20 cellular contexts compared by ENCODE assay signal in genomic region chr2:105321875-105322646, GRCh38. TPM values are rescaled to one million over a fixed set of nuclear protein-coding genes. Genes with fewer than 3 reads are reported as not detected.
DNase-seq lines count a peak whose midpoint lies in the region; ATAC-seq and TF ChIP-seq lines count a peak whose summit lies in the region.
"Had no signal": no experiment of that assay in that cellular context is flagged by ENCODE, and none has a peak within 500 bp of the region (broad histone marks: within the 10 kb centered on the region; RNA-seq: fewer than 3 reads in every experiment).

No MANE protein-coding gene starts in this region.

- H3K4me3 Mint-ChIP-seq in chondrocyte (ENCODE audit: unreplicated experiment) = no peak overlapping the region
- H3K4me3 Mint-ChIP-seq: naive thymus-derived CD4-positive, alpha-beta T cell had no signal

- H3K4me1 Mint-ChIP-seq in chondrocyte (ENCODE audit: low read depth) = peaks cover 55% of the 10 kb centered on the region

- no peaks in the 10 kb centered on the region for H3K9me3 Mint-ChIP-seq in chondrocyte (ENCODE audit: low read depth)
- H3K9me3 Mint-ChIP-seq: naive thymus-derived CD4-positive, alpha-beta T cell had no signal

- DNase-seq in EH (ENCODE audit: low read depth) (peak; percentile 60), chondrocyte (ENCODE audit: low spot score) (no peak), NCI-H2227 treated with DMSO at 0.1 percent for 48 hours (lab: John Stamatoyannopoulos, UW) (no peak), NOMO-1 (lab: John Stamatoyannopoulos, UW; ENCODE audit: unreplicated experiment in 2 of 2) (no peak), NCI-H2196 (lab: John Stamatoyannopoulos, UW; ENCODE audit: unreplicated experiment) (no peak)
- DNase-seq: activated CD4-positive, alpha-beta T cell treated with anti-CD3 and anti-CD28 coated beads, Interleukin-2, amount 50 U/mL, for 48 hours; amygdala; colonic mucosa; naive thymus-derived CD4-positive, alpha-beta T cell; NCI-H2029; NCI-H524 treated with DMSO at 0.1 percent for 48 hours; PC-9; SK-N-SH; stimulated activated CD4-positive, alpha-beta T cell treated with anti-CD3 and anti-CD28 coated beads, Interleukin-4, amount 100 ng/mL, for 24 hours; stimulated activated CD8-positive, alpha-beta memory T cell treated with anti-CD3 and anti-CD28 coated beads, Interleukin-4, amount 100 ng/mL, for 48 hours; tibial artery had no signal

- ATAC-seq in GM19025 (IDR thresholded peaks at IDR 0.05; ENCODE audit: low read depth, unreplicated experiment) = peak; percentile 38
- ATAC-seq in HG03442 (IDR thresholded peaks at IDR 0.05; ENCODE audit: unreplicated experiment) = peak; percentile 49
- ATAC-seq in SK-N-SH treated with all-trans-retinoic acid at 6 μM for 48 hours = no peak
- ATAC-seq: gastroesophageal sphincter; naive thymus-derived CD4-positive, alpha-beta T cell had no signal

- peak overlapping the region; percentile 57 for H3K27ac Mint-ChIP-seq in chondrocyte (ENCODE audit: unreplicated experiment)

- no peaks in the 10 kb centered on the region for H3K27me3 Mint-ChIP-seq in chondrocyte (ENCODE audit: low read depth)
- H3K27me3 Mint-ChIP-seq: naive thymus-derived CD4-positive, alpha-beta T cell had no signal

- TF ChIP-seq CTCF in chondrocyte (IDR thresholded peaks at IDR 0.05) = no peak

- no peaks in the 10 kb centered on the region for H3K36me3 Mint-ChIP-seq in chondrocyte (ENCODE audit: low read depth)

TF ChIP-seq in SK-N-SH treated with all-trans-retinoic acid at 6 μM for 48 hours, 23 proteins besides CTCF, POLR2A, EP300 and RAD21:
- no peak for TF ChIP-seq PPARA (CRISPR knock-in tag; IDR thresholded peaks at IDR 0.05; ENCODE audit: borderline replicate concordance)
- no peak for TF ChIP-seq SNAI2 (CRISPR knock-in tag; IDR thresholded peaks at IDR 0.05)
- TF ChIP-seq CSDC2 (CRISPR knock-in tag; IDR thresholded peaks at IDR 0.05) = no peak
- no peak for TF ChIP-seq ESRRG (CRISPR knock-in tag; IDR thresholded peaks at IDR 0.05)
- TF ChIP-seq ZNF565 (CRISPR knock-in tag; conservative IDR thresholded peaks at IDR 0.05; ENCODE audit: low read depth) = no peak
- TF ChIP-seq ISL1 (CRISPR knock-in tag; IDR thresholded peaks at IDR 0.05) = no peak
- no peak for TF ChIP-seq ARNTL (CRISPR knock-in tag; IDR thresholded peaks at IDR 0.05; ENCODE audit: borderline replicate concordance, low read depth)

RNA-seq across cellular contexts. Expression of gene TGFBRAP1, which starts 7.5 kb away (rescaled TPM):
- 18.3 to 21.4 TPM (median 18.5 TPM) in 3 replicates for total RNA-seq in chondrocyte

RNA-seq across cellular contexts. Expression of gene C2orf49, which starts 15.3 kb away (rescaled TPM):
- 14.9 to 15.3 TPM (median 14.9 TPM) in 3 replicates for total RNA-seq in chondrocyte
